In the genomic region with DNA sequence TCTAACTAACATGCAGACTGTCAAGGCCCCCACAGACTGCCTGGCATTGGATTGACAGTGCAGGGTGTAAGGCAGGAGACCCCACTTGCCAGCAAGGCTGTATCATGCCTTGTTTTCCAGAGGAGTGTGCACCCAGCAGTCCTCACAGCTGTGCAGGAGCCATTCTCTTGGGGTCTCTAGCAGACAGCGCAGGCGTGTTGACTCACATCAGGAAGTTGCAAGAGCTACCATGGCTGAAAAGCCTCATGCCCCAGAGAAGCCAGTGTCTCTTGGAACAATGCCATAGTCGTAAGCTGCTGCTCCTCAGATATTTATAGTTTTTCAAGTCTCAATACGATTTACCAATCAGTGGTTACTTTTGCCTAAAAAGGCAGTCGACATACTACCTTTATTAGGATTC, we compare ENCODE assay signal across 1 cellular context.
TF ChIP-seq lines count a peak whose summit lies in the region.

No MANE protein-coding gene starts in this region.

TF ChIP-seq in GM12878, 131 proteins besides CTCF, POLR2A, EP300 and RAD21 (continued from another document):
- TF ChIP-seq, protein P1, sequence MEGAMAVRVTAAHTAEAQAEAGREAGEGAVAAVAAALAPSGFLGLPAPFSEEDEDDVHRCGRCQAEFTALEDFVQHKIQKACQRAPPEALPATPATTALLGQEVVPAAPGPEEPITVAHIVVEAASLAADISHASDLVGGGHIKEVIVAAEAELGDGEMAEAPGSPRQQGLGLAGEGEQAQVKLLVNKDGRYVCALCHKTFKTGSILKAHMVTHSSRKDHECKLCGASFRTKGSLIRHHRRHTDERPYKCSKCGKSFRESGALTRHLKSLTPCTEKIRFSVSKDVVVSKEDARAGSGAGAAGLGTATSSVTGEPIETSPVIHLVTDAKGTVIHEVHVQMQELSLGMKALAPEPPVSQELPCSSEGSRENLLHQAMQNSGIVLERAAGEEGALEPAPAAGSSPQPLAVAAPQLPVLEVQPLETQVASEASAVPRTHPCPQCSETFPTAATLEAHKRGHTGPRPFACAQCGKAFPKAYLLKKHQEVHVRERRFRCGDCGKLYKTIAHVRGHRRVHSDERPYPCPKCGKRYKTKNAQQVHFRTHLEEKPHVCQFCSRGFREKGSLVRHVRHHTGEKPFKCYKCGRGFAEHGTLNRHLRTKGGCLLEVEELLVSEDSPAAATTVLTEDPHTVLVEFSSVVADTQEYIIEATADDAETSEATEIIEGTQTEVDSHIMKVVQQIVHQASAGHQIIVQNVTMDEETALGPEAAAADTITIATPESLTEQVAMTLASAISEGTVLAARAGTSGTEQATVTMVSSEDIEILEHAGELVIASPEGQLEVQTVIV (IDR thresholded peaks at IDR 0.05; ENCODE audit: borderline replicate concordance, partially characterized antibody): no peak
- TF ChIP-seq FOS (IDR thresholded peaks at IDR 0.05; ENCODE audit: borderline replicate concordance, extremely low read depth, insufficient read length) (no peak), CEBPZ (IDR thresholded peaks at IDR 0.05; ENCODE audit: low read depth, low read length) (no peak), PRDM15 (CRISPR knock-in tag; IDR thresholded peaks at IDR 0.05) (no peak), CBFB (IDR thresholded peaks at IDR 0.05; ENCODE audit: low read depth) (no peak), GABPA (IDR thresholded peaks at IDR 0.05; ENCODE audit: low read depth) (no peak), CHD2 (IDR thresholded peaks at IDR 0.05; ENCODE audit: borderline replicate concordance, low read depth, low read length) (no peak), NBN (IDR thresholded peaks at IDR 0.05) (no peak), NFIC (IDR thresholded peaks at IDR 0.05; ENCODE audit: low read depth, low read length) (no peak), KAT2A (conservative IDR thresholded peaks at IDR 0.05; ENCODE audit: control insufficient read depth, low read depth, low read length) (no peak), CREB1 (IDR thresholded peaks at IDR 0.05; ENCODE audit: low read depth) (no peak), ESRRA (IDR thresholded peaks at IDR 0.05; ENCODE audit: low read length) (no peak), ZBTB4 (CRISPR knock-in tag; IDR thresholded peaks at IDR 0.05) (no peak)
- TF ChIP-seq, protein P2, sequence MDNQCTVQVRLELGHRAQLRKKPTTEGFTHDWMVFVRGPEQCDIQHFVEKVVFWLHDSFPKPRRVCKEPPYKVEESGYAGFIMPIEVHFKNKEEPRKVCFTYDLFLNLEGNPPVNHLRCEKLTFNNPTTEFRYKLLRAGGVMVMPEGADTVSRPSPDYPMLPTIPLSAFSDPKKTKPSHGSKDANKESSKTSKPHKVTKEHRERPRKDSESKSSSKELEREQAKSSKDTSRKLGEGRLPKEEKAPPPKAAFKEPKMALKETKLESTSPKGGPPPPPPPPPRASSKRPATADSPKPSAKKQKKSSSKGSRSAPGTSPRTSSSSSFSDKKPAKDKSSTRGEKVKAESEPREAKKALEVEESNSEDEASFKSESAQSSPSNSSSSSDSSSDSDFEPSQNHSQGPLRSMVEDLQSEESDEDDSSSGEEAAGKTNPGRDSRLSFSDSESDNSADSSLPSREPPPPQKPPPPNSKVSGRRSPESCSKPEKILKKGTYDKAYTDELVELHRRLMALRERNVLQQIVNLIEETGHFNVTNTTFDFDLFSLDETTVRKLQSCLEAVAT (IDR thresholded peaks at IDR 0.05): no peak
- TF ChIP-seq, protein P3, sequence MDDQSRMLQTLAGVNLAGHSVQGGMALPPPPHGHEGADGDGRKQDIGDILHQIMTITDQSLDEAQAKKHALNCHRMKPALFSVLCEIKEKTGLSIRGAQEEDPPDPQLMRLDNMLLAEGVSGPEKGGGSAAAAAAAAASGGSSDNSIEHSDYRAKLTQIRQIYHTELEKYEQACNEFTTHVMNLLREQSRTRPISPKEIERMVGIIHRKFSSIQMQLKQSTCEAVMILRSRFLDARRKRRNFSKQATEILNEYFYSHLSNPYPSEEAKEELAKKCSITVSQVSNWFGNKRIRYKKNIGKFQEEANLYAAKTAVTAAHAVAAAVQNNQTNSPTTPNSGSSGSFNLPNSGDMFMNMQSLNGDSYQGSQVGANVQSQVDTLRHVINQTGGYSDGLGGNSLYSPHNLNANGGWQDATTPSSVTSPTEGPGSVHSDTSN (IDR thresholded peaks at IDR 0.05; ENCODE audit: insufficient replicate concordance, low read depth, low read length): no peak
